In the genomic region with DNA sequence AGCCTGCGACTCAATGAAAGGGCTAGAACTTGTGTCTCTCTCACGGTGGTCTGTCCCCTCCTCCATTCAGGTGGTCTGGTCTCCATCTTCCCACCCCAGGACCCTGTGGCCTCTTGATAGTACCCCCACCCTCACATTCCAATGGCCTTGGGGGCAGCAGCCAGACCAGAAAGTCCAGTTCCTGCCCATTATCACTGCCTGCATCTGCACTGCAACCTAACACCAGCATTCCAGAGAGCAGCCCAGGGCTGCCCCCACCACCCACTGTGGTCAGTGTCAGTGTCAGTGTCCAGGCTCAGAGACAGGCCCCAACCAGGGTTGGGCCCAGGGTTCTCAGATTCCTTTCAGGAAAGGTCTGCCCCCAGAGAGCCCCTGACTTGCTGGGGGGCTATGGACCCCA, we compare ENCODE assay signal across 1 cellular context.
TF ChIP-seq lines count a peak whose summit lies in the region.

No MANE protein-coding gene starts in this region.

TF ChIP-seq in SK-N-SH, 30 proteins besides CTCF, POLR2A, EP300 and RAD21 (continued from another document):
- TF ChIP-seq, protein P1, sequence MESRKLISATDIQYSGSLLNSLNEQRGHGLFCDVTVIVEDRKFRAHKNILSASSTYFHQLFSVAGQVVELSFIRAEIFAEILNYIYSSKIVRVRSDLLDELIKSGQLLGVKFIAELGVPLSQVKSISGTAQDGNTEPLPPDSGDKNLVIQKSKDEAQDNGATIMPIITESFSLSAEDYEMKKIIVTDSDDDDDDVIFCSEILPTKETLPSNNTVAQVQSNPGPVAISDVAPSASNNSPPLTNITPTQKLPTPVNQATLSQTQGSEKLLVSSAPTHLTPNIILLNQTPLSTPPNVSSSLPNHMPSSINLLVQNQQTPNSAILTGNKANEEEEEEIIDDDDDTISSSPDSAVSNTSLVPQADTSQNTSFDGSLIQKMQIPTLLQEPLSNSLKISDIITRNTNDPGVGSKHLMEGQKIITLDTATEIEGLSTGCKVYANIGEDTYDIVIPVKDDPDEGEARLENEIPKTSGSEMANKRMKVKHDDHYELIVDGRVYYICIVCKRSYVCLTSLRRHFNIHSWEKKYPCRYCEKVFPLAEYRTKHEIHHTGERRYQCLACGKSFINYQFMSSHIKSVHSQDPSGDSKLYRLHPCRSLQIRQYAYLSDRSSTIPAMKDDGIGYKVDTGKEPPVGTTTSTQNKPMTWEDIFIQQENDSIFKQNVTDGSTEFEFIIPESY (IDR thresholded peaks at IDR 0.05; ENCODE audit: borderline replicate concordance, low read depth) = no peak
- TF ChIP-seq GABPA (IDR thresholded peaks at IDR 0.05; ENCODE audit: low read depth) = no peak
- TF ChIP-seq, protein P2, sequence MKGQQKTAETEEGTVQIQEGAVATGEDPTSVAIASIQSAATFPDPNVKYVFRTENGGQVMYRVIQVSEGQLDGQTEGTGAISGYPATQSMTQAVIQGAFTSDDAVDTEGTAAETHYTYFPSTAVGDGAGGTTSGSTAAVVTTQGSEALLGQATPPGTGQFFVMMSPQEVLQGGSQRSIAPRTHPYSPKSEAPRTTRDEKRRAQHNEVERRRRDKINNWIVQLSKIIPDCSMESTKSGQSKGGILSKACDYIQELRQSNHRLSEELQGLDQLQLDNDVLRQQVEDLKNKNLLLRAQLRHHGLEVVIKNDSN (IDR thresholded peaks at IDR 0.05; ENCODE audit: borderline replicate concordance, low read depth) = no peak
- TF ChIP-seq RXRA (IDR thresholded peaks at IDR 0.05; ENCODE audit: borderline replicate concordance, low read depth) = no peak
- TF ChIP-seq, protein P3, sequence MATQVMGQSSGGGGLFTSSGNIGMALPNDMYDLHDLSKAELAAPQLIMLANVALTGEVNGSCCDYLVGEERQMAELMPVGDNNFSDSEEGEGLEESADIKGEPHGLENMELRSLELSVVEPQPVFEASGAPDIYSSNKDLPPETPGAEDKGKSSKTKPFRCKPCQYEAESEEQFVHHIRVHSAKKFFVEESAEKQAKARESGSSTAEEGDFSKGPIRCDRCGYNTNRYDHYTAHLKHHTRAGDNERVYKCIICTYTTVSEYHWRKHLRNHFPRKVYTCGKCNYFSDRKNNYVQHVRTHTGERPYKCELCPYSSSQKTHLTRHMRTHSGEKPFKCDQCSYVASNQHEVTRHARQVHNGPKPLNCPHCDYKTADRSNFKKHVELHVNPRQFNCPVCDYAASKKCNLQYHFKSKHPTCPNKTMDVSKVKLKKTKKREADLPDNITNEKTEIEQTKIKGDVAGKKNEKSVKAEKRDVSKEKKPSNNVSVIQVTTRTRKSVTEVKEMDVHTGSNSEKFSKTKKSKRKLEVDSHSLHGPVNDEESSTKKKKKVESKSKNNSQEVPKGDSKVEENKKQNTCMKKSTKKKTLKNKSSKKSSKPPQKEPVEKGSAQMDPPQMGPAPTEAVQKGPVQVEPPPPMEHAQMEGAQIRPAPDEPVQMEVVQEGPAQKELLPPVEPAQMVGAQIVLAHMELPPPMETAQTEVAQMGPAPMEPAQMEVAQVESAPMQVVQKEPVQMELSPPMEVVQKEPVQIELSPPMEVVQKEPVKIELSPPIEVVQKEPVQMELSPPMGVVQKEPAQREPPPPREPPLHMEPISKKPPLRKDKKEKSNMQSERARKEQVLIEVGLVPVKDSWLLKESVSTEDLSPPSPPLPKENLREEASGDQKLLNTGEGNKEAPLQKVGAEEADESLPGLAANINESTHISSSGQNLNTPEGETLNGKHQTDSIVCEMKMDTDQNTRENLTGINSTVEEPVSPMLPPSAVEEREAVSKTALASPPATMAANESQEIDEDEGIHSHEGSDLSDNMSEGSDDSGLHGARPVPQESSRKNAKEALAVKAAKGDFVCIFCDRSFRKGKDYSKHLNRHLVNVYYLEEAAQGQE (IDR thresholded peaks at IDR 0.05; ENCODE audit: low read depth, low read length) = no peak
- TF ChIP-seq, protein P4, sequence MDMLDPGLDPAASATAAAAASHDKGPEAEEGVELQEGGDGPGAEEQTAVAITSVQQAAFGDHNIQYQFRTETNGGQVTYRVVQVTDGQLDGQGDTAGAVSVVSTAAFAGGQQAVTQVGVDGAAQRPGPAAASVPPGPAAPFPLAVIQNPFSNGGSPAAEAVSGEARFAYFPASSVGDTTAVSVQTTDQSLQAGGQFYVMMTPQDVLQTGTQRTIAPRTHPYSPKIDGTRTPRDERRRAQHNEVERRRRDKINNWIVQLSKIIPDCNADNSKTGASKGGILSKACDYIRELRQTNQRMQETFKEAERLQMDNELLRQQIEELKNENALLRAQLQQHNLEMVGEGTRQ (IDR thresholded peaks at IDR 0.05; ENCODE audit: borderline replicate concordance, low read depth, low read length) = no peak
- 0 out of 2 replicates have a peak, but pooled peaks have one; percentile 32 for TF ChIP-seq TEAD4 (IDR thresholded peaks at IDR 0.05; ENCODE audit: borderline replicate concordance, insufficient read depth)
- TF ChIP-seq FOXJ3 (CRISPR knock-in tag; IDR thresholded peaks at IDR 0.05) = no peak
- no peak for TF ChIP-seq CHD2 (IDR thresholded peaks at IDR 0.05; ENCODE audit: low read length, partially characterized antibody)
- TF ChIP-seq MEF2A (IDR thresholded peaks at IDR 0.05; ENCODE audit: borderline replicate concordance, low read depth) = no peak
- peak; percentile 75 for TF ChIP-seq TCF12 (IDR thresholded peaks at IDR 0.05)
- TF ChIP-seq GATA2 (CRISPR knock-in tag; IDR thresholded peaks at IDR 0.05) = peak; percentile 25; the same call in 1 of the 2 replicates
- no peak for TF ChIP-seq FOXM1 (IDR thresholded peaks at IDR 0.05; ENCODE audit: low read depth)
- TF ChIP-seq, protein P5, sequence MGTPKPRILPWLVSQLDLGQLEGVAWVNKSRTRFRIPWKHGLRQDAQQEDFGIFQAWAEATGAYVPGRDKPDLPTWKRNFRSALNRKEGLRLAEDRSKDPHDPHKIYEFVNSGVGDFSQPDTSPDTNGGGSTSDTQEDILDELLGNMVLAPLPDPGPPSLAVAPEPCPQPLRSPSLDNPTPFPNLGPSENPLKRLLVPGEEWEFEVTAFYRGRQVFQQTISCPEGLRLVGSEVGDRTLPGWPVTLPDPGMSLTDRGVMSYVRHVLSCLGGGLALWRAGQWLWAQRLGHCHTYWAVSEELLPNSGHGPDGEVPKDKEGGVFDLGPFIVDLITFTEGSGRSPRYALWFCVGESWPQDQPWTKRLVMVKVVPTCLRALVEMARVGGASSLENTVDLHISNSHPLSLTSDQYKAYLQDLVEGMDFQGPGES (IDR thresholded peaks at IDR 0.05; ENCODE audit: low read depth, low read length) = no peak
- TF ChIP-seq, protein P6, sequence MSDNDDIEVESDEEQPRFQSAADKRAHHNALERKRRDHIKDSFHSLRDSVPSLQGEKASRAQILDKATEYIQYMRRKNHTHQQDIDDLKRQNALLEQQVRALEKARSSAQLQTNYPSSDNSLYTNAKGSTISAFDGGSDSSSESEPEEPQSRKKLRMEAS (IDR thresholded peaks at IDR 0.05; ENCODE audit: low read depth) = no peak
- TF ChIP-seq RCOR1 (IDR thresholded peaks at IDR 0.05; ENCODE audit: low read length) = peak; percentile 71; the same call in 1 of the 2 replicates
- TF ChIP-seq NFIC (IDR thresholded peaks at IDR 0.05; ENCODE audit: borderline replicate concordance) = no peak
- no peak for TF ChIP-seq MXI1 (IDR thresholded peaks at IDR 0.05; ENCODE audit: low read depth, low read length)
- no peak for TF ChIP-seq RFX5 (IDR thresholded peaks at IDR 0.05; ENCODE audit: low read length)
TF ChIP-seq in SK-N-SH: peak in this region for 6.
